Comparison of ENCODE assay signal across 8 cellular contexts in the genomic region with DNA sequence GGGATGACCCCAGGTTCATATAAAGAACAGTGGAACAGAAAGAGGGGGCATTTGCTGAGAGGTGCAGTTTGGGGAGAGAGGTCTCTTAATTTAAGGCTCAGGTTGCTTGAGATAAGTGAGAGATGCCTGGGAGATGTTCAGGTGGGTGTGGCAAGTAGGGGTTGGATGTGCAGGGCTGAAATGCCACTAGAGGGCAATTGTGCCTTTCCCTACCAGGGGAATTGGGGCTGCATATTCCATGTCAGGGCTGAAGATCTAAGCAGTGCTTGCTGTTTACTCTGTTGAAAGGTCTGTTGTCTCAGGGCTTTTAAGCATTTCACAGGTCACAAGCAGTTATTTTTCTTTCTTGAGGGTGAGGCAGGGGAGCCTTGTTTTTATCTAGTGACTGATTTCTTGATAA.
DNase-seq lines count a peak whose midpoint lies in the region; ATAC-seq and TF ChIP-seq lines count a peak whose summit lies in the region.

No MANE protein-coding gene starts in this region.

- ATAC-seq in HG02981 (IDR thresholded peaks at IDR 0.05; ENCODE audit: unreplicated experiment), result no peak

- TF ChIP-seq CTCF in LNCaP clone FGC (IDR thresholded peaks at IDR 0.05; ENCODE audit: control insufficient read depth, extremely low read depth, insufficient read depth) (peak; percentile 80), tibial artery (IDR thresholded peaks at IDR 0.05) (no peak)

- H3K4me3 ChIP-seq in LNCaP clone FGC (ENCODE audit: low read depth, low read length) (no peak overlapping the region), tibial artery (no peak overlapping the region)

- H3K36me3 ChIP-seq in tibial artery, result peaks cover 0 to 5% (median 0%) of the 10 kb centered on the region in 3 donors

- H3K9me3 ChIP-seq in tibial artery, result no peaks in the 10 kb centered on the region

- DNase-seq in EL (peak; percentile 70), LNCaP clone FGC (ENCODE audit: low read depth) (peak; percentile 40), amniotic stem cell (lab: John Stamatoyannopoulos, UW) (peak; percentile 70), left kidney (ENCODE audit: low read depth, low spot score) (peak; percentile 76), tibial artery (no peak)
- DNase-seq in activated CD8-positive, alpha-beta memory T cell treated with anti-CD3 and anti-CD28 coated beads for 24 hours, result no peak
- DNase-seq in NK-92 treated with Interleukin-12 subunit alpha and Interleukin-12 subunit beta, amount 100 ng/mL, for 24 hours (lab: John Stamatoyannopoulos, UW), result no peak

- H3K27me3 ChIP-seq in tibial artery, result no peaks in the 10 kb centered on the region

- H3K27ac ChIP-seq in tibial artery, result no peak overlapping the region

- intact Hi-C loops in tibial artery (cut with DNase I; ENCODE audit: low total_unique reads), result no loop called here

- no peaks in the 10 kb centered on the region for H3K4me1 ChIP-seq in tibial artery

Comparison
In these comparisons a context has a peak if more than half of its experiments do, and no peak if none do; other contexts are left out.
1. DNase-seq: peak in EL (single experiment), LNCaP clone FGC (single experiment), amniotic stem cell (single experiment) and left kidney (single experiment); none in activated CD8-positive, alpha-beta memory T cell treated with anti-CD3 and anti-CD28 coated beads for 24 hours (single experiment), tibial artery (0 of 2) and NK-92 treated with Interleukin-12 subunit alpha and Interleukin-12 subunit beta, amount 100 ng/mL, for 24 hours (single experiment).